Comparison of ENCODE assay signal across 8 cellular contexts in genomic region chr16:81314603-81315270, GRCh38. TPM values are rescaled to one million over a fixed set of nuclear protein-coding genes. Genes with fewer than 3 reads are reported as not detected.
DNase-seq lines count a peak whose midpoint lies in the region; ATAC-seq and TF ChIP-seq lines count a peak whose summit lies in the region.

Gene GAN, plus strand, starts transcription at chr16:81314962. Its CDS starts 152 bp downstream, at chr16:81315114.

- no peaks in the 10 kb centered on the region for H4K20me1 ChIP-seq in fibroblast of lung (ENCODE audit: control insufficient read depth, extremely low read depth, insufficient read depth, low read length)

- no peaks in the 10 kb centered on the region for H3K36me3 ChIP-seq in fibroblast of lung (ENCODE audit: control insufficient read depth, insufficient read depth, low read length)
- no peaks in the 10 kb centered on the region for H3K36me3 ChIP-seq in naive thymus-derived CD4-positive, alpha-beta T cell (ENCODE audit: control insufficient read depth in 2 of 3, insufficient read depth in 3 of 3, low read length in 3 of 3)

- CTCF ChIA-PET in naive thymus-derived CD4-positive, alpha-beta T cell (lab: Charles Lee) = interaction anchor here (0.6 to 0.8 kb wide), 2 partner anchors 51 to 110 kb away, joined by 3 read pairs; no protein-coding TSS in a partner anchor

- ATAC-seq in naive thymus-derived CD4-positive, alpha-beta T cell = peak; percentile 99
- peak; percentile 95 for ATAC-seq in stimulated activated memory B cell treated with anti-CD40 and anti-IgM and Interleukin-4, amounts not matched to agents 10 μg/mL and 1 μg/mL and 100 μg/mL, for 72 hours

- H3K4me2 ChIP-seq in fibroblast of lung (ENCODE audit: extremely low read depth, insufficient read depth, low read length) = peak within 1 kb of the TSS; percentile 61

- peaks cover 7% of the 10 kb centered on the region for H3K36me3 Mint-ChIP-seq in activated T-helper 2 cell treated with anti-CD3 and anti-CD28 coated beads, Interferon-gamma antibody, Interleukin-2, Interleukin-4, amounts not matched to agents 10 μg/mL and 5 μg/mL and 100 μg/mL, durations not matched to agents 14 hours and 24 hours and 36 hours (ENCODE audit: low read depth)
- H3K36me3 Mint-ChIP-seq in naive thymus-derived CD4-positive, alpha-beta T cell = peaks cover 0 to 5% (median 4%) of the 10 kb centered on the region in 5 donors
- peaks cover 12% of the 10 kb centered on the region for H3K36me3 Mint-ChIP-seq in stimulated activated memory B cell treated with anti-CD40 and anti-IgM and Interleukin-4, amounts not matched to agents 10 μg/mL and 1 μg/mL and 100 μg/mL, for 72 hours

- H2AFZ ChIP-seq in fibroblast of lung (ENCODE audit: low read length) = peak within 1 kb of the TSS; percentile 95

- H3K79me2 ChIP-seq in fibroblast of lung (ENCODE audit: control insufficient read depth, insufficient read depth, low read length) = peaks cover 24% of the 10 kb centered on the region

- intact Hi-C loops in activated T-helper 2 cell treated with anti-CD3 and anti-CD28 coated beads, Interferon-gamma antibody, Interleukin-2, Interleukin-4, amounts not matched to agents 10 μg/mL and 5 μg/mL and 100 μg/mL, durations not matched to agents 14 hours and 24 hours and 36 hours (cut with micrococcal nuclease) = loop anchor here (1.0 to 10.0 kb wide), 10 partner anchors 20 to 1338 kb away; partner anchors contain the start of genes ATMIN, CENPN, CMC2 and CMIP
- intact Hi-C loops in naive thymus-derived CD4-positive, alpha-beta T cell (cut with micrococcal nuclease) = loop anchor here (1.0 to 10.0 kb wide), 19 partner anchors 53 to 1340 kb away; partner anchors contain the start of genes ATMIN (in 2 of the 2), CENPN (in 2 of the 2), C16orf46 (in 1 of the 2) and CMIP (in 1 of the 2)

- DNase-seq in EL (peak; percentile 96), H4 (ENCODE audit: low spot score) (peak; percentile 94), LNCaP clone FGC (ENCODE audit: low read depth) (peak; percentile 83), RPMI8226 (peak; percentile 93), fibroblast of lung (ENCODE audit: low read depth in 2 of 2) (peak; percentile 95 to 97)
- peak; percentile 94 for DNase-seq in activated T-helper 2 cell treated with anti-CD3 and anti-CD28 coated beads, Interferon-gamma antibody, Interleukin-2, Interleukin-4, amounts not matched to agents 10 μg/mL and 5 μg/mL and 100 μg/mL, durations not matched to agents 14 hours and 24 hours and 36 hours (ENCODE audit: low spot score)
- DNase-seq in naive thymus-derived CD4-positive, alpha-beta T cell = peak; percentile 83 to 96 (median 93)

- H3K4me3 ChIP-seq in LNCaP clone FGC (ENCODE audit: low read depth, low read length) (peak within 1 kb of the TSS; percentile 84), fibroblast of lung (replicated peaks in 1 of 4; ENCODE audit: control extremely low read depth in 1 of 4, insufficient read depth in 1 of 4, low read depth in 3 of 4, low read length in 4 of 4) (peak within 1 kb of the TSS; percentile 62 to 92 (median 87))
- peak within 1 kb of the TSS; percentile 89 for H3K4me3 ChIP-seq in naive thymus-derived CD4-positive, alpha-beta T cell (ENCODE audit: low read length)

- H3K27ac Mint-ChIP-seq in activated T-helper 2 cell treated with anti-CD3 and anti-CD28 coated beads, Interferon-gamma antibody, Interleukin-2, Interleukin-4, amounts not matched to agents 10 μg/mL and 5 μg/mL and 100 μg/mL, durations not matched to agents 14 hours and 24 hours and 36 hours = peak within 1 kb of the TSS; percentile 72
- peak within 1 kb of the TSS; percentile 85 to 98 (median 94) for H3K27ac Mint-ChIP-seq in naive thymus-derived CD4-positive, alpha-beta T cell
- peak within 1 kb of the TSS; percentile 94 for H3K27ac Mint-ChIP-seq in stimulated activated memory B cell treated with anti-CD40 and anti-IgM and Interleukin-4, amounts not matched to agents 10 μg/mL and 1 μg/mL and 100 μg/mL, for 72 hours

- H3K4me3 Mint-ChIP-seq in activated T-helper 2 cell treated with anti-CD3 and anti-CD28 coated beads, Interferon-gamma antibody, Interleukin-2, Interleukin-4, amounts not matched to agents 10 μg/mL and 5 μg/mL and 100 μg/mL, durations not matched to agents 14 hours and 24 hours and 36 hours (ENCODE audit: low read depth) = peak within 1 kb of the TSS; percentile 90
- peak within 1 kb of the TSS; percentile 89 to 99 (median 96) for H3K4me3 Mint-ChIP-seq in naive thymus-derived CD4-positive, alpha-beta T cell
- peak within 1 kb of the TSS; percentile 90 for H3K4me3 Mint-ChIP-seq in stimulated activated memory B cell treated with anti-CD40 and anti-IgM and Interleukin-4, amounts not matched to agents 10 μg/mL and 1 μg/mL and 100 μg/mL, for 72 hours

- H3K9ac ChIP-seq in fibroblast of lung (ENCODE audit: insufficient read depth, low read length) = peak within 1 kb of the TSS; percentile 79

- H3K9me3 Mint-ChIP-seq in activated T-helper 2 cell treated with anti-CD3 and anti-CD28 coated beads, Interferon-gamma antibody, Interleukin-2, Interleukin-4, amounts not matched to agents 10 μg/mL and 5 μg/mL and 100 μg/mL, durations not matched to agents 14 hours and 24 hours and 36 hours = no peaks in the 10 kb centered on the region
- H3K9me3 Mint-ChIP-seq in naive thymus-derived CD4-positive, alpha-beta T cell = no peaks in the 10 kb centered on the region
- H3K9me3 Mint-ChIP-seq in stimulated activated memory B cell treated with anti-CD40 and anti-IgM and Interleukin-4, amounts not matched to agents 10 μg/mL and 1 μg/mL and 100 μg/mL, for 72 hours = no peaks in the 10 kb centered on the region

- H3K4me1 Mint-ChIP-seq in activated T-helper 2 cell treated with anti-CD3 and anti-CD28 coated beads, Interferon-gamma antibody, Interleukin-2, Interleukin-4, amounts not matched to agents 10 μg/mL and 5 μg/mL and 100 μg/mL, durations not matched to agents 14 hours and 24 hours and 36 hours (ENCODE audit: low read depth) = peaks cover 38% of the 10 kb centered on the region
- H3K4me1 Mint-ChIP-seq in naive thymus-derived CD4-positive, alpha-beta T cell = peaks cover 37 to 70% (median 59%) of the 10 kb centered on the region in 7 donors
- peaks cover 37% of the 10 kb centered on the region for H3K4me1 Mint-ChIP-seq in stimulated activated memory B cell treated with anti-CD40 and anti-IgM and Interleukin-4, amounts not matched to agents 10 μg/mL and 1 μg/mL and 100 μg/mL, for 72 hours

- POLR2A ChIA-PET in naive thymus-derived CD4-positive, alpha-beta T cell (lab: Charles Lee) = interaction anchor here (0.6 to 1.7 kb wide), 8 partner anchors 8 to 855 kb away, joined by 3 to 8 read pairs (median 3); partner anchors contain the start of genes ATMIN and C16orf46

- TF ChIP-seq CTCF in LNCaP clone FGC (IDR thresholded peaks at IDR 0.05; ENCODE audit: control insufficient read depth, extremely low read depth, insufficient read depth) (no peak), fibroblast of lung (conservative IDR thresholded peaks at IDR 0.05 in 1 of 2, IDR thresholded peaks at IDR 0.05 in 1 of 2; ENCODE audit: low read depth in 1 of 2, low read length in 2 of 2) (no peak)

- H3K4me1 ChIP-seq in fibroblast of lung (ENCODE audit: control insufficient read depth, extremely low read depth, insufficient read depth, low read length) = peaks cover 6% of the 10 kb centered on the region
- peaks cover 15 to 17% of the 10 kb centered on the region in 2 donors for H3K4me1 ChIP-seq in naive thymus-derived CD4-positive, alpha-beta T cell (ENCODE audit: control insufficient read depth in 2 of 2, insufficient read depth in 2 of 2, low read length in 2 of 2)

- no peaks in the 10 kb centered on the region for H3K27me3 Mint-ChIP-seq in activated T-helper 2 cell treated with anti-CD3 and anti-CD28 coated beads, Interferon-gamma antibody, Interleukin-2, Interleukin-4, amounts not matched to agents 10 μg/mL and 5 μg/mL and 100 μg/mL, durations not matched to agents 14 hours and 24 hours and 36 hours (ENCODE audit: low read depth)
- no peaks in the 10 kb centered on the region for H3K27me3 Mint-ChIP-seq in naive thymus-derived CD4-positive, alpha-beta T cell
- no peaks in the 10 kb centered on the region for H3K27me3 Mint-ChIP-seq in stimulated activated memory B cell treated with anti-CD40 and anti-IgM and Interleukin-4, amounts not matched to agents 10 μg/mL and 1 μg/mL and 100 μg/mL, for 72 hours

- H3K27me3 ChIP-seq in fibroblast of lung (ENCODE audit: control insufficient read depth, insufficient read depth, low read length) = no peaks in the 10 kb centered on the region
- no peaks in the 10 kb centered on the region for H3K27me3 ChIP-seq in naive thymus-derived CD4-positive, alpha-beta T cell (ENCODE audit: control insufficient read depth in 2 of 2, insufficient read depth in 2 of 2, low read length in 2 of 2)

- peak within 1 kb of the TSS; percentile 76 for H3K27ac ChIP-seq in fibroblast of lung (ENCODE audit: insufficient read depth, low read length)
- peak within 1 kb of the TSS; percentile 78 for H3K27ac ChIP-seq in naive thymus-derived CD4-positive, alpha-beta T cell (ENCODE audit: low read depth, low read length)

- H3K9me3 ChIP-seq in fibroblast of lung (ENCODE audit: control insufficient read depth, insufficient read depth, low read depth, low read length) = no peaks in the 10 kb centered on the region
- no peaks in the 10 kb centered on the region for H3K9me3 ChIP-seq in naive thymus-derived CD4-positive, alpha-beta T cell (ENCODE audit: control insufficient read depth in 2 of 3, low read length in 3 of 3)

RNA-seq across cellular contexts. Expression of gene GAN, which starts in this region (rescaled TPM):
- total RNA-seq in H4 (2014; rRNA removed; shearing (Covaris generic)) = 4.0 TPM in 2 replicates
- total RNA-seq in activated T-helper 2 cell treated with anti-CD3 and anti-CD28 coated beads, Interferon-gamma antibody, Interleukin-2, Interleukin-4, amounts not matched to agents 10 μg/mL and 5 μg/mL and 100 μg/mL, durations not matched to agents 14 hours and 24 hours and 36 hours = 14.6 and 15.3 TPM in 2 replicates
- total RNA-seq in fibroblast of lung = 5.1 and 5.6 TPM in 2 replicates
- 2.9 and 3.3 TPM in 2 replicates for polyA plus RNA-seq in fibroblast of lung
- polyA plus RNA-seq in fibroblast of lung (2012) = 1.2 and 1.3 TPM in 2 replicates
- polyA minus RNA-seq in fibroblast of lung (ENCODE audit: low replicate concordance) = 3.7 and 6.9 TPM in 2 replicates
- total RNA-seq in naive thymus-derived CD4-positive, alpha-beta T cell = 10 to 100 TPM in 1 of 5 experiments, 1 to 10 TPM in 4; 5.1 to 11.3 (median 7.9) TPM
- 1 to 10 TPM; 2.3 to 2.4 TPM for polyA plus RNA-seq in naive thymus-derived CD4-positive, alpha-beta T cell

Comparison
In these comparisons a context has a peak if more than half of its experiments do, and no peak if none do; other contexts are left out.
1. Peak in every context shown above with its lines: DNase-seq, ATAC-seq, H3K4me3 ChIP-seq and H3K27ac ChIP-seq.